Comparison of ENCODE assay signal across 1 cellular context in the genomic region with DNA sequence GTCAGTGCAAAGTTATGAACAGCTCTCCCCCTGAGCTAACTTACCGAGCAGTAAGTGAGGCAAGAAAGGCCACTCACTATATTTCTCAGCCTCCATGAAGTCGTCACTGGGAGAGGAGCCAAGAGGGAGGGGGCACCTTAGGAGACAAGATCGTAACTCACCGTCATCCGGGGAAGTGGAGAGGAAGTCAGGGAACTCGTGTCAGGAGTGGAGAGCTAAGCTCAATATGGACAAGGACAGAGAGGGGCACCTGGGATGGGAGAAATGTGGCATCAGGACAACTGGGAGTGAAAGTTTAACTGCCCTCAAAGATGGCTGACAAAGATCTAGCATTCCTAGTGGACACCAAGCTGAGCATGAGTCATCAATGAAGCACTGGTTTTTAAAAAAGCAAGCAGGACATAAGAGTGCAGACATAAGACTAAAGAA.
TF ChIP-seq lines count a peak whose summit lies in the region.

No MANE protein-coding gene starts in this region.

TF ChIP-seq in HEK293, 187 proteins besides CTCF, POLR2A, EP300 and RAD21 (continued from another document):
- TF ChIP-seq ZNF600 (tag by site-specific recombination; IDR thresholded peaks at IDR 0.05) (no peak), ZNF664 (tag by site-specific recombination; IDR thresholded peaks at IDR 0.05) (no peak), ZNF747 (tag by site-specific recombination; IDR thresholded peaks at IDR 0.05) (no peak), SCRT2 (tag by site-specific recombination; IDR thresholded peaks at IDR 0.05) (no peak), ZNF140 (tag by site-specific recombination; IDR thresholded peaks at IDR 0.05) (no peak), ZNF433 (tag by site-specific recombination; IDR thresholded peaks at IDR 0.05; ENCODE audit: low read depth) (no peak), IKZF3 (tag by site-specific recombination; IDR thresholded peaks at IDR 0.05) (no peak), TRIM28 (IDR thresholded peaks at IDR 0.05; ENCODE audit: borderline replicate concordance, low read length) (peak; percentile 47; the same call in 1 of the 2 replicates), ZNF394 (tag by site-specific recombination; IDR thresholded peaks at IDR 0.05; ENCODE audit: borderline replicate concordance) (no peak), RBAK (tag by site-specific recombination; IDR thresholded peaks at IDR 0.05) (no peak), TCF7L2 (IDR thresholded peaks at IDR 0.05; ENCODE audit: borderline replicate concordance, low read depth, low read length) (no peak), ZBTB17 (tag by site-specific recombination; IDR thresholded peaks at IDR 0.05) (no peak; the same call in 1 of the 2 replicates), ZNF23 (tag by site-specific recombination; IDR thresholded peaks at IDR 0.05; ENCODE audit: borderline replicate concordance) (no peak), ZIC2 (tag by site-specific recombination; IDR thresholded peaks at IDR 0.05) (no peak), ZNF146 (tag by site-specific recombination; IDR thresholded peaks at IDR 0.05) (no peak), ZNF626 (tag by site-specific recombination; IDR thresholded peaks at IDR 0.05) (no peak), ZEB2 (tag by site-specific recombination; IDR thresholded peaks at IDR 0.05) (no peak)
- TF ChIP-seq, protein P1, sequence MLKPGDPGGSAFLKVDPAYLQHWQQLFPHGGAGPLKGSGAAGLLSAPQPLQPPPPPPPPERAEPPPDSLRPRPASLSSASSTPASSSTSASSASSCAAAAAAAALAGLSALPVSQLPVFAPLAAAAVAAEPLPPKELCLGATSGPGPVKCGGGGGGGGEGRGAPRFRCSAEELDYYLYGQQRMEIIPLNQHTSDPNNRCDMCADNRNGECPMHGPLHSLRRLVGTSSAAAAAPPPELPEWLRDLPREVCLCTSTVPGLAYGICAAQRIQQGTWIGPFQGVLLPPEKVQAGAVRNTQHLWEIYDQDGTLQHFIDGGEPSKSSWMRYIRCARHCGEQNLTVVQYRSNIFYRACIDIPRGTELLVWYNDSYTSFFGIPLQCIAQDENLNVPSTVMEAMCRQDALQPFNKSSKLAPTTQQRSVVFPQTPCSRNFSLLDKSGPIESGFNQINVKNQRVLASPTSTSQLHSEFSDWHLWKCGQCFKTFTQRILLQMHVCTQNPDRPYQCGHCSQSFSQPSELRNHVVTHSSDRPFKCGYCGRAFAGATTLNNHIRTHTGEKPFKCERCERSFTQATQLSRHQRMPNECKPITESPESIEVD (tag by site-specific recombination; IDR thresholded peaks at IDR 0.05): no peak
- TF ChIP-seq, protein P2, sequence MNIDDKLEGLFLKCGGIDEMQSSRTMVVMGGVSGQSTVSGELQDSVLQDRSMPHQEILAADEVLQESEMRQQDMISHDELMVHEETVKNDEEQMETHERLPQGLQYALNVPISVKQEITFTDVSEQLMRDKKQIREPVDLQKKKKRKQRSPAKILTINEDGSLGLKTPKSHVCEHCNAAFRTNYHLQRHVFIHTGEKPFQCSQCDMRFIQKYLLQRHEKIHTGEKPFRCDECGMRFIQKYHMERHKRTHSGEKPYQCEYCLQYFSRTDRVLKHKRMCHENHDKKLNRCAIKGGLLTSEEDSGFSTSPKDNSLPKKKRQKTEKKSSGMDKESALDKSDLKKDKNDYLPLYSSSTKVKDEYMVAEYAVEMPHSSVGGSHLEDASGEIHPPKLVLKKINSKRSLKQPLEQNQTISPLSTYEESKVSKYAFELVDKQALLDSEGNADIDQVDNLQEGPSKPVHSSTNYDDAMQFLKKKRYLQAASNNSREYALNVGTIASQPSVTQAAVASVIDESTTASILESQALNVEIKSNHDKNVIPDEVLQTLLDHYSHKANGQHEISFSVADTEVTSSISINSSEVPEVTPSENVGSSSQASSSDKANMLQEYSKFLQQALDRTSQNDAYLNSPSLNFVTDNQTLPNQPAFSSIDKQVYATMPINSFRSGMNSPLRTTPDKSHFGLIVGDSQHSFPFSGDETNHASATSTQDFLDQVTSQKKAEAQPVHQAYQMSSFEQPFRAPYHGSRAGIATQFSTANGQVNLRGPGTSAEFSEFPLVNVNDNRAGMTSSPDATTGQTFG (tag by site-specific recombination; IDR thresholded peaks at IDR 0.05; ENCODE audit: borderline replicate concordance): no peak
- TF ChIP-seq, protein P3, sequence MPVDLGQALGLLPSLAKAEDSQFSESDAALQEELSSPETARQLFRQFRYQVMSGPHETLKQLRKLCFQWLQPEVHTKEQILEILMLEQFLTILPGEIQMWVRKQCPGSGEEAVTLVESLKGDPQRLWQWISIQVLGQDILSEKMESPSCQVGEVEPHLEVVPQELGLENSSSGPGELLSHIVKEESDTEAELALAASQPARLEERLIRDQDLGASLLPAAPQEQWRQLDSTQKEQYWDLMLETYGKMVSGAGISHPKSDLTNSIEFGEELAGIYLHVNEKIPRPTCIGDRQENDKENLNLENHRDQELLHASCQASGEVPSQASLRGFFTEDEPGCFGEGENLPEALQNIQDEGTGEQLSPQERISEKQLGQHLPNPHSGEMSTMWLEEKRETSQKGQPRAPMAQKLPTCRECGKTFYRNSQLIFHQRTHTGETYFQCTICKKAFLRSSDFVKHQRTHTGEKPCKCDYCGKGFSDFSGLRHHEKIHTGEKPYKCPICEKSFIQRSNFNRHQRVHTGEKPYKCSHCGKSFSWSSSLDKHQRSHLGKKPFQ (tag by site-specific recombination; IDR thresholded peaks at IDR 0.05): no peak
